2 cellular contexts compared by ENCODE assay signal in the genomic region with DNA sequence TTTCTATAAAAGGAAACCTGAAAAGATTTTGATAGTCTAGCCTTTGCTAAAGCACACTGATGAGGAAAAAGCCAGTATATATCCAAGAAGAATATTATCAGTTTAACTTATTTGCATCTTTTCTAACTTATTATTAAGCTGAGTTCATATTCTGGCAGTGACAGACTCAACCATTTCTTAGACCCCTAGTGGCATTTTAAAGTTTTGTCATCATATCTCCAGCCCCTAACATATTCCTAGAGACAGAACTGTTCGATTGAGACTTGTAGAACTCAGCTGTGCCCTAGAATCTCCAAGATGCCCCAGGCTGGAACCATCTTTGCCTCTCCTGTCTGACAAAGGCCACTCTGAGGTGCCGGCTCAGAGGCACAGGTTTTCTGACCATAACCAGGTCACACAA.
TF ChIP-seq lines count a peak whose summit lies in the region.

No MANE protein-coding gene starts in this region.

TF ChIP-seq in SK-N-SH, 30 proteins besides CTCF, POLR2A, EP300 and RAD21 (continued from another document):
- TF ChIP-seq, protein P1, sequence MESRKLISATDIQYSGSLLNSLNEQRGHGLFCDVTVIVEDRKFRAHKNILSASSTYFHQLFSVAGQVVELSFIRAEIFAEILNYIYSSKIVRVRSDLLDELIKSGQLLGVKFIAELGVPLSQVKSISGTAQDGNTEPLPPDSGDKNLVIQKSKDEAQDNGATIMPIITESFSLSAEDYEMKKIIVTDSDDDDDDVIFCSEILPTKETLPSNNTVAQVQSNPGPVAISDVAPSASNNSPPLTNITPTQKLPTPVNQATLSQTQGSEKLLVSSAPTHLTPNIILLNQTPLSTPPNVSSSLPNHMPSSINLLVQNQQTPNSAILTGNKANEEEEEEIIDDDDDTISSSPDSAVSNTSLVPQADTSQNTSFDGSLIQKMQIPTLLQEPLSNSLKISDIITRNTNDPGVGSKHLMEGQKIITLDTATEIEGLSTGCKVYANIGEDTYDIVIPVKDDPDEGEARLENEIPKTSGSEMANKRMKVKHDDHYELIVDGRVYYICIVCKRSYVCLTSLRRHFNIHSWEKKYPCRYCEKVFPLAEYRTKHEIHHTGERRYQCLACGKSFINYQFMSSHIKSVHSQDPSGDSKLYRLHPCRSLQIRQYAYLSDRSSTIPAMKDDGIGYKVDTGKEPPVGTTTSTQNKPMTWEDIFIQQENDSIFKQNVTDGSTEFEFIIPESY (IDR thresholded peaks at IDR 0.05; ENCODE audit: borderline replicate concordance, low read depth) = no peak
- TF ChIP-seq RXRA (IDR thresholded peaks at IDR 0.05; ENCODE audit: borderline replicate concordance, low read depth) (no peak), EZH2phosphoT487 (IDR thresholded peaks at IDR 0.05; ENCODE audit: borderline replicate concordance, low read depth) (no peak), MEF2A (IDR thresholded peaks at IDR 0.05; ENCODE audit: borderline replicate concordance, low read depth) (no peak), TAF1 (IDR thresholded peaks at IDR 0.05; ENCODE audit: borderline replicate concordance, low read depth, low read length) (no peak), POLR2AphosphoS5 (IDR thresholded peaks at IDR 0.05; ENCODE audit: low read depth, low read length) (no peak)

TF ChIP-seq in SK-N-SH treated with all-trans-retinoic acid at 6 μM for 48 hours, 23 proteins besides CTCF, POLR2A, EP300 and RAD21 (continued from another document):
- TF ChIP-seq ARNTL (CRISPR knock-in tag; IDR thresholded peaks at IDR 0.05; ENCODE audit: borderline replicate concordance, low read depth) (no peak), ZNF565 (CRISPR knock-in tag; conservative IDR thresholded peaks at IDR 0.05; ENCODE audit: low read depth) (no peak), OSR1 (CRISPR knock-in tag; IDR thresholded peaks at IDR 0.05) (no peak), GLIS3 (CRISPR knock-in tag; IDR thresholded peaks at IDR 0.05) (no peak), TCF4 (CRISPR knock-in tag; IDR thresholded peaks at IDR 0.05; ENCODE audit: borderline replicate concordance) (no peak), ZFP30 (CRISPR knock-in tag; IDR thresholded peaks at IDR 0.05) (no peak)
- TF ChIP-seq, protein P2, sequence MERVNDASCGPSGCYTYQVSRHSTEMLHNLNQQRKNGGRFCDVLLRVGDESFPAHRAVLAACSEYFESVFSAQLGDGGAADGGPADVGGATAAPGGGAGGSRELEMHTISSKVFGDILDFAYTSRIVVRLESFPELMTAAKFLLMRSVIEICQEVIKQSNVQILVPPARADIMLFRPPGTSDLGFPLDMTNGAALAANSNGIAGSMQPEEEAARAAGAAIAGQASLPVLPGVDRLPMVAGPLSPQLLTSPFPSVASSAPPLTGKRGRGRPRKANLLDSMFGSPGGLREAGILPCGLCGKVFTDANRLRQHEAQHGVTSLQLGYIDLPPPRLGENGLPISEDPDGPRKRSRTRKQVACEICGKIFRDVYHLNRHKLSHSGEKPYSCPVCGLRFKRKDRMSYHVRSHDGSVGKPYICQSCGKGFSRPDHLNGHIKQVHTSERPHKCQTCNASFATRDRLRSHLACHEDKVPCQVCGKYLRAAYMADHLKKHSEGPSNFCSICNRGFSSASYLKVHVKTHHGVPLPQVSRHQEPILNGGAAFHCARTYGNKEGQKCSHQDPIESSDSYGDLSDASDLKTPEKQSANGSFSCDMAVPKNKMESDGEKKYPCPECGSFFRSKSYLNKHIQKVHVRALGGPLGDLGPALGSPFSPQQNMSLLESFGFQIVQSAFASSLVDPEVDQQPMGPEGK (CRISPR knock-in tag; IDR thresholded peaks at IDR 0.05; ENCODE audit: borderline replicate concordance) = no peak
- TF ChIP-seq, protein P3, sequence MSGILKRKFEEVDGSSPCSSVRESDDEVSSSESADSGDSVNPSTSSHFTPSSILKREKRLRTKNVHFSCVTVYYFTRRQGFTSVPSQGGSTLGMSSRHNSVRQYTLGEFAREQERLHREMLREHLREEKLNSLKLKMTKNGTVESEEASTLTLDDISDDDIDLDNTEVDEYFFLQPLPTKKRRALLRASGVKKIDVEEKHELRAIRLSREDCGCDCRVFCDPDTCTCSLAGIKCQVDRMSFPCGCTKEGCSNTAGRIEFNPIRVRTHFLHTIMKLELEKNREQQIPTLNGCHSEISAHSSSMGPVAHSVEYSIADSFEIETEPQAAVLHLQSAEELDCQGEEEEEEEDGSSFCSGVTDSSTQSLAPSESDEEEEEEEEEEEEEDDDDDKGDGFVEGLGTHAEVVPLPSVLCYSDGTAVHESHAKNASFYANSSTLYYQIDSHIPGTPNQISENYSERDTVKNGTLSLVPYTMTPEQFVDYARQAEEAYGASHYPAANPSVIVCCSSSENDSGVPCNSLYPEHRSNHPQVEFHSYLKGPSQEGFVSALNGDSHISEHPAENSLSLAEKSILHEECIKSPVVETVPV (CRISPR knock-in tag; IDR thresholded peaks at IDR 0.05) = no peak
- TF ChIP-seq, protein P4, sequence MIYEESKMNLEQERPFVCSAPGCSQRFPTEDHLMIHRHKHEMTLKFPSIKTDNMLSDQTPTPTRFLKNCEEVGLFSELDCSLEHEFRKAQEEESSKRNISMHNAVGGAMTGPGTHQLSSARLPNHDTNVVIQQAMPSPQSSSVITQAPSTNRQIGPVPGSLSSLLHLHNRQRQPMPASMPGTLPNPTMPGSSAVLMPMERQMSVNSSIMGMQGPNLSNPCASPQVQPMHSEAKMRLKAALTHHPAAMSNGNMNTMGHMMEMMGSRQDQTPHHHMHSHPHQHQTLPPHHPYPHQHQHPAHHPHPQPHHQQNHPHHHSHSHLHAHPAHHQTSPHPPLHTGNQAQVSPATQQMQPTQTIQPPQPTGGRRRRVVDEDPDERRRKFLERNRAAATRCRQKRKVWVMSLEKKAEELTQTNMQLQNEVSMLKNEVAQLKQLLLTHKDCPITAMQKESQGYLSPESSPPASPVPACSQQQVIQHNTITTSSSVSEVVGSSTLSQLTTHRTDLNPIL (CRISPR knock-in tag; IDR thresholded peaks at IDR 0.05; ENCODE audit: low read depth) = no peak
- TF ChIP-seq, protein P5, sequence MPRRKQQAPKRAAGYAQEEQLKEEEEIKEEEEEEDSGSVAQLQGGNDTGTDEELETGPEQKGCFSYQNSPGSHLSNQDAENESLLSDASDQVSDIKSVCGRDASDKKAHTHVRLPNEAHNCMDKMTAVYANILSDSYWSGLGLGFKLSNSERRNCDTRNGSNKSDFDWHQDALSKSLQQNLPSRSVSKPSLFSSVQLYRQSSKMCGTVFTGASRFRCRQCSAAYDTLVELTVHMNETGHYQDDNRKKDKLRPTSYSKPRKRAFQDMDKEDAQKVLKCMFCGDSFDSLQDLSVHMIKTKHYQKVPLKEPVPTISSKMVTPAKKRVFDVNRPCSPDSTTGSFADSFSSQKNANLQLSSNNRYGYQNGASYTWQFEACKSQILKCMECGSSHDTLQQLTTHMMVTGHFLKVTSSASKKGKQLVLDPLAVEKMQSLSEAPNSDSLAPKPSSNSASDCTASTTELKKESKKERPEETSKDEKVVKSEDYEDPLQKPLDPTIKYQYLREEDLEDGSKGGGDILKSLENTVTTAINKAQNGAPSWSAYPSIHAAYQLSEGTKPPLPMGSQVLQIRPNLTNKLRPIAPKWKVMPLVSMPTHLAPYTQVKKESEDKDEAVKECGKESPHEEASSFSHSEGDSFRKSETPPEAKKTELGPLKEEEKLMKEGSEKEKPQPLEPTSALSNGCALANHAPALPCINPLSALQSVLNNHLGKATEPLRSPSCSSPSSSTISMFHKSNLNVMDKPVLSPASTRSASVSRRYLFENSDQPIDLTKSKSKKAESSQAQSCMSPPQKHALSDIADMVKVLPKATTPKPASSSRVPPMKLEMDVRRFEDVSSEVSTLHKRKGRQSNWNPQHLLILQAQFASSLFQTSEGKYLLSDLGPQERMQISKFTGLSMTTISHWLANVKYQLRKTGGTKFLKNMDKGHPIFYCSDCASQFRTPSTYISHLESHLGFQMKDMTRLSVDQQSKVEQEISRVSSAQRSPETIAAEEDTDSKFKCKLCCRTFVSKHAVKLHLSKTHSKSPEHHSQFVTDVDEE (CRISPR knock-in tag; IDR thresholded peaks at IDR 0.05) = no peak
